ENCODE assay signal across 30 cellular contexts in the genomic region with DNA sequence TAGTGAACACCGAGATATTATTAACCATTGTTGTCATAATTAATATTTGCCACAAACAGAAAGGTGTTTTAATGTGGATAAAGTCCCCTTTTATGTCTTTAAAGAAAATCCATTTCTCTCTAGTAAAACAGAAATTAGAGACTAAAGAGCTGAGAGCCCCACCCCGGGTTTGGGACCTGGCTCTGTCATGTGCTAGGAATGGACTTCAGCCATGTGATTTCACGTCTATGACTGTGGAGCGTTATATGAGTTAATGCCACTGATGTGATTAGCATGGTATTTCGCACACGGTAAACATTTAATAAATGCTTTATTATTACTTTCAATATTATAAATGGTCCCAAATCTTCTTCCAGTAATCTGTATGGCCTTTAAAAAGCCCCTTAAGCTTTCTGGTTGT.
"Had no signal": no experiment of that assay in that cellular context is flagged by ENCODE, and none has a peak within 500 bp of the region (broad histone marks: within the 10 kb centered on the region; RNA-seq: fewer than 3 reads in every experiment).

No MANE protein-coding gene starts in this region.

- H3K27ac ChIP-seq: adrenal gland, ascending aorta, body of pancreas, brain microvascular endothelial cell, breast epithelium, cardiac muscle cell had no signal

- H3K9me3 ChIP-seq: adrenal gland, ascending aorta, body of pancreas, breast epithelium had no signal

- H3K27me3 ChIP-seq: adrenal gland, ascending aorta, body of pancreas, brain microvascular endothelial cell, breast epithelium, cardiac muscle cell had no signal

- H3K4me1 ChIP-seq: adrenal gland, ascending aorta, body of pancreas, breast epithelium had no signal

- H3K36me3 ChIP-seq: adrenal gland, ascending aorta, brain microvascular endothelial cell, breast epithelium, cardiac muscle cell had no signal

- H3K4me3 ChIP-seq: adrenal gland, ascending aorta, body of pancreas, breast epithelium, cardiac muscle cell had no signal

- DNase-seq: activated effector memory CD4-positive, alpha-beta T cell treated with anti-CD3 and anti-CD28 coated beads, Interleukin-2, amount 50 U/mL, for 16 hours; activated effector memory CD4-positive, alpha-beta T cell treated with Interleukin-2 at 50 U/mL for 16 hours; activated gamma-delta T cell; activated gamma-delta T cell treated with Interleukin-2 at 50 U/mL for 16 hours; activated naive CD4-positive, alpha-beta T cell; activated naive CD4-positive, alpha-beta T cell treated with anti-CD3 and anti-CD28 coated beads for 36 hours; activated naive CD4-positive, alpha-beta T cell treated with anti-CD3 and anti-CD28 coated beads, Interleukin-2, amount 10 ng/mL, durations not matched to agents 7 days and 5 days; activated naive CD4-positive, alpha-beta T cell treated with anti-CD3 and anti-CD28 coated beads, Interleukin-2, amount 50 U/mL, for 16 hours; activated naive CD4-positive, alpha-beta T cell treated with Interleukin-2 at 50 U/mL for 16 hours; activated naive CD8-positive, alpha-beta T cell treated with anti-CD3 and anti-CD28 coated beads for 36 hours; activated naive CD8-positive, alpha-beta T cell treated with anti-CD3 and anti-CD28 coated beads, Interleukin-2, amount 10 ng/mL, durations not matched to agents 7 days and 5 days; activated naive CD8-positive, alpha-beta T cell treated with anti-CD3 and anti-CD28 coated beads, Interleukin-2, amount 50 U/mL, for 24 hours; activated T-cell treated with anti-CD3 and anti-CD28 coated beads, Interleukin-2, amount 50 U/mL, for 1 hour; activated T-cell treated with anti-CD3 and anti-CD28 coated beads, Interleukin-2, amount 50 U/mL, for 24 hours; activated T-cell treated with anti-CD3 and anti-CD28 coated beads, Interleukin-2, amount 50 U/mL, for 4 hours; activated T-cell treated with anti-CD3 and anti-CD28 coated beads, Interleukin-2, amount 50 U/mL, for 48 hours; activated T-cell treated with anti-CD3 and anti-CD28 coated beads, Interleukin-2, amount 50 U/mL, for 72 hours; adrenal gland; amniotic stem cell; amygdala; anterior cingulate cortex; aorta; body of pancreas; brain microvascular endothelial cell; caudate nucleus; central memory CD4-positive, alpha-beta T cell; cerebellar nuclear complex had no signal
